In genomic region chr20:58892126-58892931, GRCh38 we compare ENCODE assay signal across 8 cellular contexts. TPM values are rescaled to one million over a fixed set of nuclear protein-coding genes. Genes with fewer than 3 reads are reported as not detected.
DNase-seq lines count a peak whose midpoint lies in the region; ATAC-seq and TF ChIP-seq lines count a peak whose summit lies in the region.

No MANE protein-coding gene starts in this region.

- H3K4me1 ChIP-seq in mucosa of stomach (ENCODE audit: control insufficient read depth, insufficient read depth, low read length) = peaks cover 17% of the 10 kb centered on the region

- no peaks in the 10 kb centered on the region for H3K9me3 ChIP-seq in mucosa of stomach (ENCODE audit: control insufficient read depth, low read length)

- H3K27me3 ChIP-seq in mucosa of stomach (ENCODE audit: control insufficient read depth, insufficient read depth, low read length) = no peaks in the 10 kb centered on the region

- DNase-seq in DMS153 (lab: John Stamatoyannopoulos, UW) (peak; percentile 38), NOMO-1 treated with DMSO at 0.1 percent for 48 hours (lab: John Stamatoyannopoulos, UW; ENCODE audit: unreplicated experiment) (peak; percentile 57), activated T-cell treated with anti-CD3 and anti-CD28 coated beads for 4 hours (peak; percentile 69), epithelial cell of proximal tubule (ENCODE audit: low read depth) (no peak)
- DNase-seq in stimulated activated CD8-positive, alpha-beta memory T cell treated with anti-CD3 and anti-CD28 coated beads, Interleukin-7, amount 100 ng/mL, for 48 hours (ENCODE audit: extremely low read depth in 1 of 2, low read depth in 1 of 2) = peak; percentile 65 to 71

- H3K4me3 ChIP-seq in epithelial cell of proximal tubule (ENCODE audit: low read depth, low read length) = peak overlapping the region; percentile 67
- peak overlapping the region; percentile 89 for H3K4me3 ChIP-seq in mucosa of stomach (ENCODE audit: low read length)

- ATAC-seq in HG03520 (IDR thresholded peaks at IDR 0.05; ENCODE audit: unreplicated experiment) (peak; percentile 7), HG03175 (IDR thresholded peaks at IDR 0.05; ENCODE audit: unreplicated experiment) (no peak)

- no peaks in the 10 kb centered on the region for H3K36me3 ChIP-seq in mucosa of stomach (ENCODE audit: control insufficient read depth, insufficient read depth, low read length)

- H3K9ac ChIP-seq in mucosa of stomach (ENCODE audit: low read length) = peak overlapping the region; percentile 94

- peak; percentile 15 for TF ChIP-seq CTCF in epithelial cell of proximal tubule (conservative IDR thresholded peaks at IDR 0.05; ENCODE audit: low read depth, low read length)

RNA-seq across cellular contexts. Expression of gene GNAS, which starts 39.8 kb away (rescaled TPM):
- 492 and 828 TPM in 2 replicates for total RNA-seq in epithelial cell of proximal tubule

RNA-seq across cellular contexts. Expression of gene GNAS-AS1, which starts 41.6 kb away (rescaled TPM):
- total RNA-seq in epithelial cell of proximal tubule = 0.35 and 0.51 TPM in 2 replicates
